11 cellular contexts compared by ENCODE assay signal in genomic region chr12:115944851-115945496, GRCh38.
"Had no signal": no experiment of that assay in that cellular context is flagged by ENCODE, and none has a peak within 500 bp of the region (broad histone marks: within the 10 kb centered on the region; RNA-seq: fewer than 3 reads in every experiment).

No MANE protein-coding gene starts in this region.

- H3K4me3 ChIP-seq: ascending aorta, ovary had no signal

- H3K4me2 ChIP-seq: SK-N-SH had no signal

- H3K9ac ChIP-seq: SK-N-SH had no signal

- H3K27ac ChIP-seq: ascending aorta, ovary had no signal

- H3K36me3 ChIP-seq: ascending aorta, ovary had no signal

- FAIRE-seq: bronchial epithelial cell, small intestine had no signal

- H3K4me1 ChIP-seq: ascending aorta had no signal

- H3K9me2 ChIP-seq: SK-N-SH had no signal

- H3K9me3 ChIP-seq: ascending aorta, ovary, SK-N-SH had no signal

- DNase-seq: activated CD4-positive, CD25-positive, alpha-beta regulatory T cell treated with anti-CD3 and anti-CD28 coated beads, Interleukin-2, amount 50 U/mL, for 72 hours; activated naive CD4-positive, alpha-beta T cell treated with Interleukin-2 at 50 U/mL for 16 hours; activated T-cell treated with anti-CD3 and anti-CD28 coated beads for 4 hours; hypothalamus; midbrain; ovary; SK-N-SH; small intestine; stimulated activated CD4-positive, alpha-beta T cell treated with anti-CD3 and anti-CD28 coated beads, Interleukin-4, amount 100 ng/mL, for 24 hours had no signal

- H3K27me3 ChIP-seq: ascending aorta, ovary had no signal
